ENCODE assay signal across 8 cellular contexts in genomic region chr3:195150194-195151118, GRCh38.
DNase-seq lines count a peak whose midpoint lies in the region; ATAC-seq, FAIRE-seq and TF ChIP-seq lines count a peak whose summit lies in the region.

No MANE protein-coding gene starts in this region.

- no peak overlapping the region for H2AFZ ChIP-seq in OCI-LY1 (ENCODE audit: low read length)

- H3K79me2 ChIP-seq in OCI-LY1 (ENCODE audit: insufficient read depth, low read length): no peaks in the 10 kb centered on the region

- FAIRE-seq in H54 (lab: Jason Lieb, UNC): peak; percentile 66

- no peaks in the 10 kb centered on the region; the same call in 1 of the 2 replicates for H3K27me3 ChIP-seq in OCI-LY1 (ENCODE audit: insufficient read depth, low read length)
- no peaks in the 10 kb centered on the region for H3K27me3 ChIP-seq in layer of hippocampus (ENCODE audit: control insufficient read depth, insufficient read depth, low read length)

- no peaks in the 10 kb centered on the region for H4K20me1 ChIP-seq in OCI-LY1 (ENCODE audit: insufficient read depth, low read length)

- no peak overlapping the region for H3K27ac ChIP-seq in OCI-LY1 (ENCODE audit: low read depth, low read length, poor library complexity, severe bottlenecking)
- H3K27ac ChIP-seq in layer of hippocampus (ENCODE audit: low read depth, low read length): peak overlapping the region; percentile 13

- peak; percentile 34 for ATAC-seq in stimulated activated naive CD8-positive, alpha-beta T cell treated with anti-CD3 and anti-CD28 coated beads, Interleukin-15, Interleukin-2, amounts not matched to agents 100 U/mL and 50 U/mL, for 24 hours

- H3K9me3 ChIP-seq in OCI-LY1 (ENCODE audit: low read length): no peaks in the 10 kb centered on the region

- TF ChIP-seq POLR2A in H54 (IDR thresholded peaks at IDR 0.05; ENCODE audit: low read depth, low read length): no peak

- H3K9ac ChIP-seq in OCI-LY1 (ENCODE audit: low read length): no peak overlapping the region

- no peak for TF ChIP-seq CTCF in OCI-LY1 (IDR thresholded peaks at IDR 0.05; ENCODE audit: low read length)

- H3K36me3 ChIP-seq in OCI-LY1 (ENCODE audit: insufficient read depth, low read length): no peaks in the 10 kb centered on the region

- H3F3A ChIP-seq in OCI-LY1 (ENCODE audit: insufficient read depth, low read length): no peaks in the 10 kb centered on the region

- H3K9me2 ChIP-seq in OCI-LY1 (ENCODE audit: low read depth, low read length): no peaks in the 10 kb centered on the region

- peaks cover 12% of the 10 kb centered on the region for H3K4me1 ChIP-seq in OCI-LY1 (ENCODE audit: insufficient read depth, low read length, severe bottlenecking)

- peak overlapping the region; percentile 10; the same call in 1 of the 2 replicates for H3K4me2 ChIP-seq in OCI-LY1 (ENCODE audit: low read length)

- H3K4me3 ChIP-seq in OCI-LY1 (ENCODE audit: low read depth, low read length, poor library complexity, severe bottlenecking): no peak overlapping the region

- peak; percentile 84 for DNase-seq in COLO829 (ENCODE audit: low spot score)
- DNase-seq in H54 (ENCODE audit: insufficient read length, low spot score): peak; percentile 86
- DNase-seq in central memory CD4-positive, alpha-beta T cell: peak; percentile 5
- DNase-seq in stimulated activated naive CD8-positive, alpha-beta T cell treated with anti-CD3 and anti-CD28 coated beads, Interleukin-15, Interleukin-2, amounts not matched to agents 100 U/mL and 50 U/mL, for 24 hours: peak; percentile 42
- no peak for DNase-seq in NCI-H526 (lab: John Stamatoyannopoulos, UW)
- DNase-seq in NCI-H1694 treated with DMSO at 0.1 percent for 48 hours (lab: John Stamatoyannopoulos, UW): no peak

Comparison
In these comparisons a context has a peak if more than half of its experiments do, and no peak if none do; other contexts are left out.
1. DNase-seq: peak in COLO829 (single experiment), H54 (single experiment), central memory CD4-positive, alpha-beta T cell (single experiment) and stimulated activated naive CD8-positive, alpha-beta T cell treated with anti-CD3 and anti-CD28 coated beads, Interleukin-15, Interleukin-2, amounts not matched to agents 100 U/mL and 50 U/mL, for 24 hours (single experiment); none in NCI-H526 (0 of 2) and NCI-H1694 treated with DMSO at 0.1 percent for 48 hours (single experiment).